In the genomic region with DNA sequence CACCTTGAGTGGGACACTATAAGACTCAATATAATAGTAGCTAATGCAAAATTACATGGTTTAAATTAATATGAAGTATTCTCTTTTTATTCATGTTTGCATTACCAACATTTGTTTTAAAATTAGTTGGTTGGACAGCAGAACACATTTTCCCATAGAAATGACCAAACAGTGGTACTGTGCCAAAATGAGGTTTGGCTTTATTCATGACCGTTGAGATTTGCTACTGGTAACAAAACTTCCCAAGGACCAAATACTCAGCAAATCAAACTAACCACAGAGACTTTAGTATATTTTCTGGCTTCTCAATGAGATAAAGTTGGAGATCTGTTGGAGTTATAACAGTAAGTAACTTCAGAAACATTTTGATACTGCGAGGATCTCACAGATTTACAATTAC, we compare ENCODE assay signal across 24 cellular contexts.
DNase-seq lines count a peak whose midpoint lies in the region; ATAC-seq, FAIRE-seq and TF ChIP-seq lines count a peak whose summit lies in the region.
"Had no signal": no experiment of that assay in that cellular context is flagged by ENCODE, and none has a peak within 500 bp of the region (broad histone marks: within the 10 kb centered on the region; RNA-seq: fewer than 3 reads in every experiment).

No MANE protein-coding gene starts in this region.

- no peak for FAIRE-seq in astrocyte (lab: Jason Lieb, UNC)
- FAIRE-seq: A549, GM12891, GM18507 had no signal

- H3K4me1 ChIP-seq in astrocyte (ENCODE audit: insufficient read depth, low read length) = no peaks in the 10 kb centered on the region
- H3K4me1 ChIP-seq in colonic mucosa = no peaks in the 10 kb centered on the region
- H3K4me1 ChIP-seq: A549; BE2C; BLaER1 treated with 17β-estradiol and CSF1 and Interleukin-3, amounts not matched to agents 10 nM and 100 nM had no signal

- H3K4me3 Mint-ChIP-seq in astrocyte (ENCODE audit: unreplicated experiment) (no peak overlapping the region), T-helper 17 cell (no peak overlapping the region)
- H3K4me3 Mint-ChIP-seq: CD4-positive, alpha-beta memory T cell had no signal

- no peak overlapping the region for H3K9ac ChIP-seq in astrocyte (ENCODE audit: low read length)
- H3K9ac ChIP-seq in colonic mucosa (ENCODE audit: low read depth in 2 of 2, low read length in 2 of 2) = no peak overlapping the region
- H3K9ac ChIP-seq: BLaER1 treated with 17β-estradiol and CSF1 and Interleukin-3, amounts not matched to agents 10 nM and 100 nM had no signal

- peaks cover 8% of the 10 kb centered on the region for H3K9me3 Mint-ChIP-seq in astrocyte (ENCODE audit: unreplicated experiment)

- intact Hi-C loops in colonic mucosa (cut with DNase I) = no loop called here

- no peak overlapping the region for H2AFZ ChIP-seq in astrocyte (ENCODE audit: low read depth, low read length)

- H3K4me2 ChIP-seq in astrocyte (ENCODE audit: low read length) = no peak overlapping the region
- H3K4me2 ChIP-seq: A549; BLaER1 treated with 17β-estradiol and CSF1 and Interleukin-3, amounts not matched to agents 10 nM and 100 nM had no signal

- H3K27ac ChIP-seq in astrocyte (ENCODE audit: low read depth, low read length) (no peak overlapping the region), colonic mucosa (no peak overlapping the region)
- H3K27ac ChIP-seq: A549; BLaER1 treated with 17β-estradiol and CSF1 and Interleukin-3, amounts not matched to agents 10 nM and 100 nM had no signal

- peak; percentile 30 for DNase-seq in astrocyte (ENCODE audit: low read depth)
- DNase-seq in astrocyte of the spinal cord (ENCODE audit: low read depth, low spot score) = peak; percentile 20
- peak; percentile 8 for DNase-seq in fibroblast of the aortic adventitia (ENCODE audit: low read depth)
- DNase-seq in stromal cell of bone marrow (ENCODE audit: low read depth) = peak; percentile 34
- DNase-seq in NCI-H187 (lab: John Stamatoyannopoulos, UW) = no peak
- DNase-seq in T-helper 17 cell = no peak
- DNase-seq in colonic mucosa = no peak
- DNase-seq: 8988T; ACHN; AML-193; BE2C; Calu3; CD4-positive, alpha-beta memory T cell; COR-L47; DMS53; DMS79 treated with DMSO at 0.1 percent for 48 hours; GF-D8; GOT3; H7; HCEC 1CT had no signal

- no peaks in the 10 kb centered on the region for H3K79me2 ChIP-seq in astrocyte (ENCODE audit: insufficient read depth, low read length)

- no peaks in the 10 kb centered on the region for H3K27me3 Mint-ChIP-seq in astrocyte (ENCODE audit: low read depth, unreplicated experiment)
- no peaks in the 10 kb centered on the region for H3K27me3 Mint-ChIP-seq in T-helper 17 cell
- H3K27me3 Mint-ChIP-seq: CD4-positive, alpha-beta memory T cell had no signal

- no peak for ATAC-seq in T-helper 17 cell
- ATAC-seq: A549 had no signal

- H3K36me3 Mint-ChIP-seq in astrocyte (ENCODE audit: low read depth, unreplicated experiment) (no peaks in the 10 kb centered on the region), T-helper 17 cell (ENCODE audit: low read depth) (no peaks in the 10 kb centered on the region)
- H3K36me3 Mint-ChIP-seq: CD4-positive, alpha-beta memory T cell had no signal

- H3K27me3 ChIP-seq in astrocyte (ENCODE audit: insufficient read depth, low read length) (no peaks in the 10 kb centered on the region), colonic mucosa (no peaks in the 10 kb centered on the region)
- H3K27me3 ChIP-seq: BE2C; BLaER1 treated with 17β-estradiol and CSF1 and Interleukin-3, amounts not matched to agents 10 nM and 100 nM had no signal

- no peak overlapping the region for H3K4me3 ChIP-seq in astrocyte (ENCODE audit: insufficient read depth, low read depth, low read length)
- no peak overlapping the region for H3K4me3 ChIP-seq in astrocyte of the spinal cord (ENCODE audit: low read depth, low read length)
- no peak overlapping the region for H3K4me3 ChIP-seq in fibroblast of the aortic adventitia (ENCODE audit: low read depth, low read length)
- H3K4me3 ChIP-seq in colonic mucosa = no peak overlapping the region
- H3K4me3 ChIP-seq: A549; BLaER1 treated with 17β-estradiol and CSF1 and Interleukin-3, amounts not matched to agents 10 nM and 100 nM had no signal

- no peaks in the 10 kb centered on the region for H3K4me1 Mint-ChIP-seq in astrocyte (ENCODE audit: low read depth, unreplicated experiment)
- H3K4me1 Mint-ChIP-seq in T-helper 17 cell = no peaks in the 10 kb centered on the region
- H3K4me1 Mint-ChIP-seq: CD4-positive, alpha-beta memory T cell had no signal

- H3K27ac Mint-ChIP-seq in astrocyte (ENCODE audit: unreplicated experiment) = no peak overlapping the region
- H3K27ac Mint-ChIP-seq in T-helper 17 cell = no peak overlapping the region
- H3K27ac Mint-ChIP-seq: CD4-positive, alpha-beta memory T cell had no signal

- H3K36me3 ChIP-seq in astrocyte (ENCODE audit: insufficient read depth, low read length) (no peaks in the 10 kb centered on the region), colonic mucosa (no peaks in the 10 kb centered on the region)
- H3K36me3 ChIP-seq: BE2C had no signal

- TF ChIP-seq CTCF in astrocyte (IDR thresholded peaks at IDR 0.05; ENCODE audit: insufficient read depth, low read depth, low read length) = no peak
- TF ChIP-seq CTCF in astrocyte of the spinal cord (IDR thresholded peaks at IDR 0.05; ENCODE audit: low read depth, low read length) = no peak
- no peak for TF ChIP-seq CTCF in fibroblast of the aortic adventitia (IDR thresholded peaks at IDR 0.05; ENCODE audit: insufficient read depth, low read length)
- no peak for TF ChIP-seq CTCF in colonic mucosa (IDR thresholded peaks at IDR 0.05)

- H3K9me3 ChIP-seq in astrocyte (ENCODE audit: insufficient read depth, low read depth, low read length) (peaks cover 3% of the 10 kb centered on the region), T-helper 17 cell (ENCODE audit: control insufficient read depth, low read length, poor library complexity, severe bottlenecking) (no peaks in the 10 kb centered on the region), colonic mucosa (no peaks in the 10 kb centered on the region)
- H3K9me3 ChIP-seq: A549, BE2C had no signal

- H4K20me1 ChIP-seq in astrocyte (ENCODE audit: insufficient read depth, low read length) = no peaks in the 10 kb centered on the region
- H4K20me1 ChIP-seq: BLaER1 treated with 17β-estradiol and CSF1 and Interleukin-3, amounts not matched to agents 10 nM and 100 nM had no signal

- in situ Hi-C loops in astrocyte of the spinal cord (cut with HindIII; ENCODE audit: low sequenced_read_pairs) = no loop called here

Comparison
In these comparisons a context has a peak if more than half of its experiments do, and no peak if none do; other contexts are left out.
1. DNase-seq: peak in astrocyte (single experiment), astrocyte of the spinal cord (single experiment), fibroblast of the aortic adventitia (single experiment) and stromal cell of bone marrow (single experiment); none in NCI-H187 (0 of 2), T-helper 17 cell (0 of 3) and colonic mucosa (single experiment).